10 cellular contexts compared by ENCODE assay signal in the genomic region with DNA sequence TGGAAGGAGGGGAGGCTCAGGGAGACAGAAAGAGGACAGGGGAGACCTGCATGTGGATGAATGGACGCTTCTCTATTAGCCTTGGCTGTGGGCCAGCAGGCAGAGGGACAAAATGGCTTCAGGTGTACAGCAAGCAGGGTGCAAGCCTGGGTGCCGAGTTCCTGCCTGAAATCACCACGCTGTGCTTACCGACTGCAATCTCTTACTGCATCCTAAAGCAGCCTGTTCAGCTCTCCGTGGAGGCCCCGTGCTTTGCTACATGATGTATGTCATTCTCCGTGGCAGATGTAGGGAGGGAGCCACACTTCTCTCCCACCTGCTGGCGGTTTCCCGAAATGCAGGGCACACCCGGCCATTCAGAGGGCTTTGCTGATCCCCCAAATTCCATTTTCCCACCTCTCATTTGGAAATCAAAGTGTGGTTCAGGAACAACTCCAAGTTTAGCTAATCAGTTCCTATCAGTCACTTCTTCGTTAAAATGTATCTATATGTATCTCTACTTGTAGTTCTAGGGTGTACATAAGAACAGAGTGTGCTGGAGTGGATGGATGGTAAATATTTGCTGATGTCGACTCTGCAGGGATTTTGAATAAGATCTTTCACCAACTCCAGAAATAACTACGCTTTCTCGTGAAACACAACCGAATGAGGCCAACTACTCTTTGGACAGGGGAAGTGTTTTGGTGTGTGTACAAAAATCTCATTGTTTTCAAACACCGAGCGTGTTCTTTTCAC.
DNase-seq lines count a peak whose midpoint lies in the region; ATAC-seq and TF ChIP-seq lines count a peak whose summit lies in the region.
"Had no signal": no experiment of that assay in that cellular context is flagged by ENCODE, and none has a peak within 500 bp of the region (broad histone marks: within the 10 kb centered on the region; RNA-seq: fewer than 3 reads in every experiment).

No MANE protein-coding gene starts in this region.

- no peak overlapping the region for H2AK5ac ChIP-seq in mesenchymal stem cell (ENCODE audit: low read length, severe bottlenecking)

- no peak overlapping the region for H2BK120ac ChIP-seq in mesenchymal stem cell (ENCODE audit: low read depth, low read length)

- no peak overlapping the region for H3K18ac ChIP-seq in mesenchymal stem cell (ENCODE audit: low read depth in 1 of 2, low read length in 2 of 2)

- 48% methylated on average over 15 of the region's 17 CpGs for WGBS in mesenchymal stem cell

- H3K36me3 ChIP-seq in H7 (replicated peaks; ENCODE audit: control insufficient read depth, insufficient read depth, low read length) (no peaks in the 10 kb centered on the region), WERI-Rb-1 (no peaks in the 10 kb centered on the region), mesenchymal stem cell (ENCODE audit: control insufficient read depth in 1 of 2, insufficient read depth in 2 of 2, low read depth in 1 of 2, low read length in 2 of 2) (no peaks in the 10 kb centered on the region)

- DNase-seq in H7, result peak; percentile 51
- peak; percentile 44 to 59 for DNase-seq in NCI-H1930 (lab: John Stamatoyannopoulos, UW)
- DNase-seq in WERI-Rb-1, result peak; percentile 70
- no peak for DNase-seq in activated CD4-positive, alpha-beta T cell treated with anti-CD3 and anti-CD28 coated beads, Interleukin-2, amount 50 U/mL, for 1 hour
- no peak for DNase-seq in mesenchymal stem cell

- H3K27ac ChIP-seq in WERI-Rb-1, result no peak overlapping the region
- H3K27ac ChIP-seq in mesenchymal stem cell (ENCODE audit: low read length, poor library complexity, severe bottlenecking), result no peak overlapping the region
- H3K27ac ChIP-seq: KMS-11 had no signal

- no peaks in the 10 kb centered on the region for H3K9me3 ChIP-seq in WERI-Rb-1 (ENCODE audit: severe bottlenecking)
- H3K9me3 ChIP-seq in mesenchymal stem cell (ENCODE audit: control insufficient read depth, low read length), result no peaks in the 10 kb centered on the region

- H3K27me3 Mint-ChIP-seq in nephron (ENCODE audit: low read depth), result peaks cover 14% of the 10 kb centered on the region

- H3K4me2 ChIP-seq in mesenchymal stem cell (ENCODE audit: low read length, poor library complexity, severe bottlenecking), result no peak overlapping the region
- H3K4me2 ChIP-seq: KMS-11 had no signal

- no peak overlapping the region for H4K8ac ChIP-seq in mesenchymal stem cell (ENCODE audit: low read length)

- ATAC-seq in GM19395 (IDR thresholded peaks at IDR 0.05; ENCODE audit: unreplicated experiment) (no peak), GM21447 (IDR thresholded peaks at IDR 0.05; ENCODE audit: unreplicated experiment) (no peak)
- ATAC-seq: activated T-helper 17 cell treated with anti-CD3 and anti-CD28 coated beads, Interleukin-2, amount 50 U/mL, for 72 hours had no signal

- no peak overlapping the region for H3K14ac ChIP-seq in mesenchymal stem cell (ENCODE audit: low read length in 2 of 2)

- no peak overlapping the region for H4K91ac ChIP-seq in mesenchymal stem cell (ENCODE audit: low read length)

- peaks cover 7% of the 10 kb centered on the region for H3K4me1 Mint-ChIP-seq in nephron
- H3K4me1 Mint-ChIP-seq: activated T-helper 17 cell treated with anti-CD3 and anti-CD28 coated beads, Interleukin-2, amount 50 U/mL, for 72 hours had no signal

- no peak overlapping the region for H3K27ac Mint-ChIP-seq in nephron
- H3K27ac Mint-ChIP-seq: activated T-helper 17 cell treated with anti-CD3 and anti-CD28 coated beads, Interleukin-2, amount 50 U/mL, for 72 hours had no signal

- peaks cover 6% of the 10 kb centered on the region for H3K9me3 Mint-ChIP-seq in nephron
- H3K9me3 Mint-ChIP-seq: activated T-helper 17 cell treated with anti-CD3 and anti-CD28 coated beads, Interleukin-2, amount 50 U/mL, for 72 hours had no signal

- no peak overlapping the region for H3K4me3 ChIP-seq in H7 (ENCODE audit: insufficient read depth, low read depth, low read length)
- no peak overlapping the region for H3K4me3 ChIP-seq in WERI-Rb-1 (ENCODE audit: low read depth, low read length)
- H3K4me3 ChIP-seq in mesenchymal stem cell (ENCODE audit: insufficient read depth in 1 of 2, low read depth in 1 of 2, low read length in 2 of 2), result no peak overlapping the region

- no peak overlapping the region for H3K9ac ChIP-seq in mesenchymal stem cell (ENCODE audit: low read length)
- H3K9ac ChIP-seq: KMS-11 had no signal

- peak; percentile 71 for TF ChIP-seq CTCF in WERI-Rb-1 (IDR thresholded peaks at IDR 0.05; ENCODE audit: low read depth, low read length)
- TF ChIP-seq CTCF in nephron (IDR thresholded peaks at IDR 0.05; ENCODE audit: unreplicated experiment in 3 of 3), result peak; percentile 39 to 49 (median 44)

- no peak overlapping the region for H2BK5ac ChIP-seq in mesenchymal stem cell (ENCODE audit: low read depth, low read length, poor library complexity, severe bottlenecking)

- H3K4me3 Mint-ChIP-seq in nephron, result no peak overlapping the region
- H3K4me3 Mint-ChIP-seq: activated T-helper 17 cell treated with anti-CD3 and anti-CD28 coated beads, Interleukin-2, amount 50 U/mL, for 72 hours had no signal

- no peaks in the 10 kb centered on the region for H3K27me3 ChIP-seq in H7 (ENCODE audit: control insufficient read depth, insufficient read depth, low read length)
- H3K27me3 ChIP-seq in WERI-Rb-1 (ENCODE audit: insufficient read depth, low read depth, severe bottlenecking), result no peaks in the 10 kb centered on the region
- peaks cover 0 to 8% of the 10 kb centered on the region in 2 experiments for H3K27me3 ChIP-seq in mesenchymal stem cell (ENCODE audit: control insufficient read depth in 1 of 2, insufficient read depth in 1 of 2, low read length in 2 of 2)

- H3K4ac ChIP-seq in mesenchymal stem cell (ENCODE audit: low read depth in 1 of 2, low read length in 2 of 2), result no peak overlapping the region

- H3K36me3 Mint-ChIP-seq in nephron (ENCODE audit: low read depth), result no peaks in the 10 kb centered on the region

- peaks cover 1% of the 10 kb centered on the region for H3K4me1 ChIP-seq in mesenchymal stem cell (ENCODE audit: control insufficient read depth, insufficient read depth, low read depth, low read length)

- H3K23ac ChIP-seq in mesenchymal stem cell (ENCODE audit: low read length in 2 of 2), result no peak overlapping the region

- no peak overlapping the region for H2BK15ac ChIP-seq in mesenchymal stem cell (ENCODE audit: low read depth, poor library complexity, severe bottlenecking)

- H3K79me1 ChIP-seq in mesenchymal stem cell (replicated peaks; ENCODE audit: low read length, poor library complexity, severe bottlenecking), result no peaks in the 10 kb centered on the region

- no peak overlapping the region for H2BK12ac ChIP-seq in mesenchymal stem cell (ENCODE audit: low read length in 2 of 2)

- no peak overlapping the region for H2AFZ ChIP-seq in mesenchymal stem cell (ENCODE audit: low read depth, low read length)

Comparison
In these comparisons a context has a peak if more than half of its experiments do, and no peak if none do; other contexts are left out.
1. DNase-seq: peak in H7 (single experiment), NCI-H1930 (2 of 2) and WERI-Rb-1 (single experiment); none in activated CD4-positive, alpha-beta T cell treated with anti-CD3 and anti-CD28 coated beads, Interleukin-2, amount 50 U/mL, for 1 hour (single experiment) and mesenchymal stem cell (single experiment).